In genomic region chr11:66638177-66639065, GRCh38 we compare ENCODE assay signal across 8 cellular contexts.
DNase-seq lines count a peak whose midpoint lies in the region; ATAC-seq and FAIRE-seq lines count a peak whose summit lies in the region.

Gene RBM4 (plus strand): TSS chr11:66638703. CDS start chr11:66639712, 1,009 bp downstream.

- DNase-seq in AG20443 (ENCODE audit: low spot score): peak; percentile 99
- peak; percentile 100 for DNase-seq in NCI-H446 treated with DMSO at 0.1 percent for 48 hours (lab: John Stamatoyannopoulos, UW)
- peak; percentile 100 for DNase-seq in cerebellar cortex (ENCODE audit: low spot score)
- DNase-seq in stimulated activated CD4-positive, alpha-beta T cell treated with anti-CD3 and anti-CD28 coated beads, Interleukin-12 subunit alpha, Interleukin-12 subunit beta, amount 100 ng/mL, for 4 hours: peak; percentile 86

- ATAC-seq in GM19035 (IDR thresholded peaks at IDR 0.05; ENCODE audit: unreplicated experiment): peak; percentile 96
- ATAC-seq in HG03354 (IDR thresholded peaks at IDR 0.05; ENCODE audit: poor library complexity, severe bottlenecking, unreplicated experiment): peak; percentile 93
- ATAC-seq in activated CD4-positive, CD25-positive, alpha-beta regulatory T cell treated with anti-CD3 and anti-CD28 coated beads, Interleukin-2, amount 50 U/mL, for 24 hours: peak; percentile 94

- peak; percentile 68 for FAIRE-seq in islet of Langerhans (lab: Jason Lieb, UNC)

Comparison
In these comparisons a context has a peak if more than half of its experiments do, and no peak if none do; other contexts are left out.
1. Peak in every context shown above with its lines: DNase-seq and ATAC-seq.